Comparison of ENCODE assay signal across 8 cellular contexts in the genomic region with DNA sequence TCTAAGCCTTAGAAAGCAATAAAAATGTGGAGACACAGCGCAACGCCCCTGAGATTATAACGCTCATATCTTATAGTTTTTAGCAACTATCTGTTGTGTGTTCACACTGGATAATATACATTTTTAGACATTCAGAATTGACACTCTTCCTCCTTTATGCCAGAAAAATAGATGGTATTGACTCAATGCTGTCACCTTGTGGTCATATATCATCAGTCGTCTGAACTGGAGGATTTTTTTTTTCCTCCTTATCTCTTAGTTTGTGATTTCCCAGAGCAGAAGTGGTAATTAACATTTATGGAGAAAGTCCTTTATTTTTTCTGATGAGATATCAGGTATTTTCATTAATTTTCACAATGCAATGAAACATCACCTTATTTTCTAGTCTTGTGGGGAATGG.
DNase-seq lines count a peak whose midpoint lies in the region; ATAC-seq and TF ChIP-seq lines count a peak whose summit lies in the region.

No MANE protein-coding gene starts in this region.

- H2AFZ ChIP-seq in DND-41 (ENCODE audit: low read depth, low read length), result no peak overlapping the region

- H3K4me2 ChIP-seq in DND-41 (ENCODE audit: insufficient read depth, low read length), result no peak overlapping the region

- no peaks in the 10 kb centered on the region for H3K36me3 ChIP-seq in DND-41 (ENCODE audit: insufficient read depth, low read length)

- no peaks in the 10 kb centered on the region for H3K4me1 ChIP-seq in DND-41 (ENCODE audit: insufficient read depth, low read length)

- H3K27ac ChIP-seq in DND-41 (ENCODE audit: low read length), result no peak overlapping the region

- no peaks in the 10 kb centered on the region for H3K27me3 ChIP-seq in DND-41 (ENCODE audit: insufficient read depth, low read length, poor library complexity)

- H3K9ac ChIP-seq in DND-41 (ENCODE audit: low read depth, low read length), result no peak overlapping the region

- ATAC-seq in DND-41 (ENCODE audit: insufficient read depth, low read depth) (no peak), GM21619 (IDR thresholded peaks at IDR 0.05; ENCODE audit: unreplicated experiment) (no peak)

- no peak overlapping the region for H3K4me3 ChIP-seq in DND-41 (ENCODE audit: low read depth in 1 of 2, low read length in 2 of 2)

- H3K79me2 ChIP-seq in DND-41 (ENCODE audit: insufficient read depth, low read length), result no peaks in the 10 kb centered on the region

- TF ChIP-seq CTCF in DND-41 (IDR thresholded peaks at IDR 0.05; ENCODE audit: borderline replicate concordance, extremely low read depth, low read length, poor library complexity, severe bottlenecking), result peak; percentile 59

- no peaks in the 10 kb centered on the region for H4K20me1 ChIP-seq in DND-41 (ENCODE audit: insufficient read depth, low read length)

- H3K9me3 ChIP-seq in DND-41 (ENCODE audit: insufficient read depth, low read length, severe bottlenecking), result no peaks in the 10 kb centered on the region

- no peak for DNase-seq in DND-41
- DNase-seq in HuH-7 (ENCODE audit: low spot score), result peak; percentile 5
- DNase-seq in astrocyte of the hippocampus (ENCODE audit: low read depth, low spot score), result peak; percentile 17
- peak; percentile 7 to 59 for DNase-seq in lung microvascular endothelial cell (ENCODE audit: low read depth in 2 of 2)
- no peak for DNase-seq in activated T-cell treated with anti-CD3 and anti-CD28 coated beads, Interleukin-2, amount 50 U/mL, for 48 hours
- no peak for DNase-seq in ureter (ENCODE audit: low spot score)
- no peak for DNase-seq in middle frontal gyrus (ENCODE audit: extremely low spot score, low spot score)

Comparison
In these comparisons a context has a peak if more than half of its experiments do, and no peak if none do; other contexts are left out.
1. DNase-seq: peak in HuH-7 (single experiment), astrocyte of the hippocampus (single experiment) and lung microvascular endothelial cell (2 of 2); none in DND-41 (single experiment), activated T-cell treated with anti-CD3 and anti-CD28 coated beads, Interleukin-2, amount 50 U/mL, for 48 hours (0 of 2), ureter (single experiment) and middle frontal gyrus (single experiment).